Comparison of ENCODE assay signal across 8 cellular contexts in genomic region chrX:20527458-20528099, GRCh38.
DNase-seq lines count a peak whose midpoint lies in the region; ATAC-seq, FAIRE-seq and TF ChIP-seq lines count a peak whose summit lies in the region.

No MANE protein-coding gene starts in this region.

- H3K23ac ChIP-seq in H9 (ENCODE audit: insufficient read length, low read depth, low read length) = no peak overlapping the region

- H3K9me2 ChIP-seq in DOHH2 (replicated peaks; ENCODE audit: control insufficient read depth, low read length) = no peaks in the 10 kb centered on the region

- no peak overlapping the region for H4K91ac ChIP-seq in H9 (ENCODE audit: insufficient read length, low read depth, low read length)

- no peak overlapping the region for H2BK15ac ChIP-seq in H9 (ENCODE audit: low read depth, low read length)

- H2BK20ac ChIP-seq in H9 (ENCODE audit: low read depth, low read length, poor library complexity, severe bottlenecking) = no peak overlapping the region

- no CpG with 5 or more reads among the region's 6 CpGs for WGBS in H9 (ENCODE audit: extremely low coverage, insufficient read length, low lambda C conversion rate)

- in situ Hi-C loops in astrocyte of the cerebellum (cut with HindIII; ENCODE audit: low sequenced_read_pairs) = no loop called here

- H4K5ac ChIP-seq in H9 (ENCODE audit: insufficient read length, low read depth, low read length) = no peak overlapping the region

- peaks cover 0 to 26% of the 10 kb centered on the region in 2 experiments; a peak in 4 of 5 replicates for H3K9me3 Mint-ChIP-seq in H9

- H3K79me1 ChIP-seq in H9 (ENCODE audit: insufficient read depth, low read depth, low read length, poor library complexity, severe bottlenecking) = no peaks in the 10 kb centered on the region

- FAIRE-seq in islet of Langerhans (lab: Jason Lieb, UNC) = peak; percentile 98

- no peak overlapping the region for H3T11ph ChIP-seq in H9 (ENCODE audit: low read length)

- no peak overlapping the region for H2AK5ac ChIP-seq in H9 (ENCODE audit: insufficient read length, low read length)

- H2BK5ac ChIP-seq in H9 (ENCODE audit: insufficient read length, low read length) = no peak overlapping the region

- H3K4me3 ChIP-seq in DOHH2 (ENCODE audit: low read length) (no peak overlapping the region), astrocyte of the cerebellum (ENCODE audit: low read depth, low read length) (no peak overlapping the region), uterus (no peak overlapping the region)

- H4K8ac ChIP-seq in H9 (replicated peaks; ENCODE audit: insufficient read length, low read depth, low read length) = no peak overlapping the region

- H3K27ac ChIP-seq in DOHH2 (ENCODE audit: low read depth, low read length) = no peak overlapping the region
- H3K27ac ChIP-seq in H9 (ENCODE audit: insufficient read length, low read depth, low read length) = no peak overlapping the region
- H3K27ac ChIP-seq in uterus = no peak overlapping the region

- H3K4me1 Mint-ChIP-seq in H9 = peaks cover 25 to 34% of the 10 kb centered on the region in 2 experiments

- H3K23me2 ChIP-seq in H9 (ENCODE audit: insufficient read length, low read depth, low read length, poor library complexity, severe bottlenecking) = no peaks in the 10 kb centered on the region

- H3K56ac ChIP-seq in H9 (ENCODE audit: insufficient read length, low read depth, low read length) = no peak overlapping the region

- no peak overlapping the region for H3K9ac ChIP-seq in H9 (ENCODE audit: extremely low read depth, insufficient read length, low read length)

- H3K36me3 ChIP-seq in DOHH2 (ENCODE audit: control insufficient read depth, low read length) (no peaks in the 10 kb centered on the region), uterus (no peaks in the 10 kb centered on the region)

- no peak overlapping the region for H3K18ac ChIP-seq in H9 (ENCODE audit: insufficient read length, low read depth, low read length)

- H3K4me1 ChIP-seq in DOHH2 (ENCODE audit: control insufficient read depth, low read length) (no peaks in the 10 kb centered on the region), H9 (ENCODE audit: insufficient read depth, low read length) (no peaks in the 10 kb centered on the region), uterus (no peaks in the 10 kb centered on the region)

- peaks cover 9% of the 10 kb centered on the region for H3K27me3 Mint-ChIP-seq in H9 (ENCODE audit: low read depth)

- H3K27ac Mint-ChIP-seq in H9 = no peak overlapping the region; a peak in 1 of 7 replicates

- intact Hi-C loops in uterus (cut with DNase I; ENCODE audit: low total_unique reads) = no loop called here

- TF ChIP-seq POLR2A in uterus (IDR thresholded peaks at IDR 0.05) = no peak

- no peak for ATAC-seq in HG03139 (IDR thresholded peaks at IDR 0.05; ENCODE audit: unreplicated experiment)

- H3K4ac ChIP-seq in H9 (ENCODE audit: low read depth, low read length) = no peak overlapping the region

- H3K9me3 ChIP-seq in DOHH2 (ENCODE audit: control insufficient read depth, insufficient read depth, low read length) (no peaks in the 10 kb centered on the region), H9 (ENCODE audit: control insufficient read depth, low read depth, low read length) (peaks cover 7% of the 10 kb centered on the region), uterus (no peaks in the 10 kb centered on the region)

- no peak overlapping the region for H3K14ac ChIP-seq in H9 (ENCODE audit: insufficient read depth, low read length)

- peak; percentile 33 for TF ChIP-seq CTCF in DOHH2 (IDR thresholded peaks at IDR 0.05; ENCODE audit: low read depth, low read length, poor library complexity, severe bottlenecking)
- peak; percentile 79 for TF ChIP-seq CTCF in H9 (conservative IDR thresholded peaks at IDR 0.05)
- peak; percentile 25 for TF ChIP-seq CTCF in astrocyte of the cerebellum (IDR thresholded peaks at IDR 0.05; ENCODE audit: low read depth, low read length, missing control alignments)
- TF ChIP-seq CTCF in uterus (IDR thresholded peaks at IDR 0.05) = peak; percentile 49 to 60 (median 57)

- no peak overlapping the region for H2BK120ac ChIP-seq in H9 (ENCODE audit: low read depth, low read length, poor library complexity, severe bottlenecking)

- H3K79me2 ChIP-seq in DOHH2 (ENCODE audit: control insufficient read depth, low read length) = no peaks in the 10 kb centered on the region
- no peaks in the 10 kb centered on the region for H3K79me2 ChIP-seq in H9 (ENCODE audit: insufficient read depth, low read length)

- H3F3A ChIP-seq in DOHH2 (ENCODE audit: control insufficient read depth, insufficient read depth) = no peaks in the 10 kb centered on the region

- DNase-seq in H9 = no peak
- peak; percentile 27 for DNase-seq in NCI-H2171 (lab: John Stamatoyannopoulos, UW)
- no peak for DNase-seq in astrocyte of the cerebellum (ENCODE audit: low read depth)
- peak in 1 of 2 donors; percentile 22 for DNase-seq in uterus
- no peak for DNase-seq in stimulated activated CD4-positive, alpha-beta T cell treated with anti-CD3 and anti-CD28 coated beads, Interleukin-15, amount 100 ng/mL, for 24 hours

- no peaks in the 10 kb centered on the region for H4K20me1 ChIP-seq in DOHH2 (ENCODE audit: control insufficient read depth, insufficient read depth, low read depth, low read length)
- H4K20me1 ChIP-seq in H9 (ENCODE audit: control insufficient read depth, insufficient read depth, insufficient read length) = no peaks in the 10 kb centered on the region

- H3K4me3 Mint-ChIP-seq in H9 = no peak overlapping the region

- H2AFZ ChIP-seq in H9 (ENCODE audit: low read length) = no peak overlapping the region

- no peak overlapping the region for H3K4me2 ChIP-seq in DOHH2 (ENCODE audit: low read length)
- H3K4me2 ChIP-seq in H9 (ENCODE audit: insufficient read depth, insufficient read length, low read length) = no peak overlapping the region

- H3K27me3 ChIP-seq in DOHH2 (ENCODE audit: control insufficient read depth, low read length) (no peaks in the 10 kb centered on the region), H9 (ENCODE audit: insufficient read depth, low read length) (no peaks in the 10 kb centered on the region), uterus (peaks cover 0 to 7% of the 10 kb centered on the region in 2 donors)

- no peak overlapping the region for H2BK12ac ChIP-seq in H9 (ENCODE audit: insufficient read length, low read depth, low read length)

- no peaks in the 10 kb centered on the region for H3K36me3 Mint-ChIP-seq in H9 (ENCODE audit: insufficient read depth in 1 of 3, low read depth in 3 of 3)

Comparison
In these comparisons a context has a peak if more than half of its experiments do, and no peak if none do; other contexts are left out.
1. CTCF ChIP-seq: peak in every context shown above with its lines; median percentile 79 in H9; 57 in uterus; 33 in DOHH2; 25 in astrocyte of the cerebellum.